Comparison of ENCODE assay signal across 1 cellular context in the genomic region with DNA sequence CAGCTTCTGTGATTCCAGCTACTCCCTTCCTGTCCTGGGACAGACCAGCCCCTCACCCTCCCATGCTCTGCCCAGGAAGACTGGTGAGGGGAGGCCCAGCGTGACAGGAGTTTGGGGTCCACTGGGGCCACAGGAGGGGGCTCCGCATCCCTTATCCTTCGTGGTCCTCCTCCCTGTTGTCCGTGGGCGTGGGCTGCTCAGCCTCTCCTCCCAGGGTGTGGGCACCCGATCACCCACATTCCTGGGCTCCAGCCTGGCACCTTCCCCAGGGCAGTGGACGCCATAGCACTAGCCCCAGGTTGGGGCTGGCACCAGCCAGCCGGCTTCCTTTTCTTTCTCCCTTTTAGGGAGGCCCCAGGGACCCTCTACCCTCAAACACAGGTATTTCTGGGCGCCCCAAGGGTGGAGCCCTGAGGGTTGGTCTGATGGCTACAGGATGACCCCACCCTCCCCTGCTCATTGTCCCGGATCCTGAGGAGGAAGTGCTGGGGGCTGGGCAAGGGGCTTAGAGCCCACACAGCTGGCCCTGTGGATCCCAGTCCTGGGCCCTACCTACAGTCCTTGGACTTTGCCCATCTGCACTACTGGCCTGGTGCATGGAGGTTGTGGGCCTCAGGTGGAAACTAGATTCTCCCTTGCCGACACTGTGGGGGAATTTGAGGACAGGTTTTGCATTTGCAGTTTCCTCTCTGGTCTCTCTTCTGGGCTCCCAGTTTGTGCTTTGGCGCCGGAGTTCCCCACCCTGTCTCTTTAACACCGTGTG.
A peak's percentile ranks its signal among the peaks of the same experiment; 100 is the strongest.
TF ChIP-seq lines count a peak whose summit lies in the region.

No MANE protein-coding gene starts in this region.

TF ChIP-seq in liver, 16 proteins besides CTCF, POLR2A, EP300 and RAD21 (continued from another document):
- TF ChIP-seq, protein P1, sequence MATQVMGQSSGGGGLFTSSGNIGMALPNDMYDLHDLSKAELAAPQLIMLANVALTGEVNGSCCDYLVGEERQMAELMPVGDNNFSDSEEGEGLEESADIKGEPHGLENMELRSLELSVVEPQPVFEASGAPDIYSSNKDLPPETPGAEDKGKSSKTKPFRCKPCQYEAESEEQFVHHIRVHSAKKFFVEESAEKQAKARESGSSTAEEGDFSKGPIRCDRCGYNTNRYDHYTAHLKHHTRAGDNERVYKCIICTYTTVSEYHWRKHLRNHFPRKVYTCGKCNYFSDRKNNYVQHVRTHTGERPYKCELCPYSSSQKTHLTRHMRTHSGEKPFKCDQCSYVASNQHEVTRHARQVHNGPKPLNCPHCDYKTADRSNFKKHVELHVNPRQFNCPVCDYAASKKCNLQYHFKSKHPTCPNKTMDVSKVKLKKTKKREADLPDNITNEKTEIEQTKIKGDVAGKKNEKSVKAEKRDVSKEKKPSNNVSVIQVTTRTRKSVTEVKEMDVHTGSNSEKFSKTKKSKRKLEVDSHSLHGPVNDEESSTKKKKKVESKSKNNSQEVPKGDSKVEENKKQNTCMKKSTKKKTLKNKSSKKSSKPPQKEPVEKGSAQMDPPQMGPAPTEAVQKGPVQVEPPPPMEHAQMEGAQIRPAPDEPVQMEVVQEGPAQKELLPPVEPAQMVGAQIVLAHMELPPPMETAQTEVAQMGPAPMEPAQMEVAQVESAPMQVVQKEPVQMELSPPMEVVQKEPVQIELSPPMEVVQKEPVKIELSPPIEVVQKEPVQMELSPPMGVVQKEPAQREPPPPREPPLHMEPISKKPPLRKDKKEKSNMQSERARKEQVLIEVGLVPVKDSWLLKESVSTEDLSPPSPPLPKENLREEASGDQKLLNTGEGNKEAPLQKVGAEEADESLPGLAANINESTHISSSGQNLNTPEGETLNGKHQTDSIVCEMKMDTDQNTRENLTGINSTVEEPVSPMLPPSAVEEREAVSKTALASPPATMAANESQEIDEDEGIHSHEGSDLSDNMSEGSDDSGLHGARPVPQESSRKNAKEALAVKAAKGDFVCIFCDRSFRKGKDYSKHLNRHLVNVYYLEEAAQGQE (IDR thresholded peaks at IDR 0.05): peak; percentile 40
